8 cellular contexts compared by ENCODE assay signal in genomic region chr17:40362696-40363479, GRCh38.
DNase-seq lines count a peak whose midpoint lies in the region; ATAC-seq and TF ChIP-seq lines count a peak whose summit lies in the region.

No MANE protein-coding gene starts in this region.

- H3K27ac ChIP-seq in 22Rv1 (peak overlapping the region; percentile 58), stomach smooth muscle (ENCODE audit: low read length) (no peak overlapping the region)

- no peaks in the 10 kb centered on the region for H3K36me3 ChIP-seq in stomach smooth muscle (ENCODE audit: control insufficient read depth in 2 of 2, insufficient read depth in 2 of 2, low read length in 2 of 2)

- H3K9ac ChIP-seq in stomach smooth muscle (ENCODE audit: low read length in 2 of 2), result no peak overlapping the region

- H3K4me1 Mint-ChIP-seq in nephron, result peaks cover 9% of the 10 kb centered on the region

- no peak overlapping the region for H3K27ac Mint-ChIP-seq in nephron

- peak overlapping the region; percentile 80 to 83 (median 81) for H3K4me3 Mint-ChIP-seq in nephron

- H3K4me1 ChIP-seq in stomach smooth muscle (ENCODE audit: control insufficient read depth, insufficient read depth, low read length), result peaks cover 23% of the 10 kb centered on the region

- H3K27me3 ChIP-seq in stomach smooth muscle (ENCODE audit: control insufficient read depth in 1 of 2, insufficient read depth in 2 of 2, low read length in 2 of 2), result no peaks in the 10 kb centered on the region

- peak overlapping the region; percentile 59 to 77 for H3K4me3 ChIP-seq in stomach smooth muscle (ENCODE audit: low read length in 2 of 2)

- ATAC-seq in GM18502 (IDR thresholded peaks at IDR 0.05; ENCODE audit: poor library complexity, unreplicated experiment), result peak; percentile 74
- peak; percentile 75 for ATAC-seq in HG03175 (IDR thresholded peaks at IDR 0.05; ENCODE audit: unreplicated experiment)

- H3K27me3 Mint-ChIP-seq in nephron (ENCODE audit: low read depth), result peaks cover 31% of the 10 kb centered on the region

- TF ChIP-seq CTCF in 22Rv1 (IDR thresholded peaks at IDR 0.05) (peak; percentile 90), nephron (IDR thresholded peaks at IDR 0.05; ENCODE audit: unreplicated experiment in 3 of 3) (peak; percentile 68 to 77 (median 71))

- H3K36me3 Mint-ChIP-seq in nephron (ENCODE audit: low read depth), result no peaks in the 10 kb centered on the region

- peak; percentile 85 to 92 for DNase-seq in NOMO-1 (lab: John Stamatoyannopoulos, UW; ENCODE audit: unreplicated experiment in 2 of 2)
- peak; percentile 54 for DNase-seq in activated CD8-positive, alpha-beta memory T cell treated with anti-CD3 and anti-CD28 coated beads, Interleukin-2, amount 50 U/mL, for 24 hours (ENCODE audit: extremely low read depth)
- peak; percentile 79 to 85 for DNase-seq in erythroblast (lab: John Stamatoyannopoulos, UW)

- no peaks in the 10 kb centered on the region for H3K9me3 ChIP-seq in stomach smooth muscle (ENCODE audit: control insufficient read depth in 2 of 2, low read length in 2 of 2)

- TF ChIP-seq POLR2A in erythroblast (IDR thresholded peaks at IDR 0.05; ENCODE audit: low read length), result no peak

- no peaks in the 10 kb centered on the region for H3K9me3 Mint-ChIP-seq in nephron
